2 cellular contexts compared by ENCODE assay signal in genomic region chr9:128558431-128559310, GRCh38.
TF ChIP-seq lines count a peak whose summit lies in the region.

No MANE protein-coding gene starts in this region.

TF ChIP-seq in HEK293, 187 proteins besides CTCF, POLR2A, EP300 and RAD21 (continued from another document and continues in another):
- TF ChIP-seq ZSCAN4 (tag by site-specific recombination; IDR thresholded peaks at IDR 0.05) (no peak), ZNF677 (tag by site-specific recombination; IDR thresholded peaks at IDR 0.05) (no peak), ZNF629 (tag by site-specific recombination; IDR thresholded peaks at IDR 0.05) (peak; percentile 75), PRDM1 (tag by site-specific recombination; IDR thresholded peaks at IDR 0.05) (peak; percentile 84), EGR2 (tag by site-specific recombination; IDR thresholded peaks at IDR 0.05; ENCODE audit: low read depth) (no peak), ZNF324 (tag by site-specific recombination; IDR thresholded peaks at IDR 0.05) (peak; percentile 10; the same call in 1 of the 2 replicates), KLF9 (tag by site-specific recombination; IDR thresholded peaks at IDR 0.05; ENCODE audit: low read depth) (peak; percentile 69), ZNF639 (tag by site-specific recombination; IDR thresholded peaks at IDR 0.05) (peak; percentile 21; the same call in 1 of the 2 replicates), ZNF394 (tag by site-specific recombination; IDR thresholded peaks at IDR 0.05; ENCODE audit: borderline replicate concordance) (0 out of 2 replicates have a peak, but pooled peaks have one; percentile 12), ZNF561 (tag by site-specific recombination; IDR thresholded peaks at IDR 0.05; ENCODE audit: borderline replicate concordance) (peak; percentile 24; the same call in 1 of the 2 replicates), ZNF24 (tag by site-specific recombination; IDR thresholded peaks at IDR 0.05) (peak; percentile 94), KLF10 (tag by site-specific recombination; IDR thresholded peaks at IDR 0.05) (peak; percentile 58; the same call in 1 of the 2 replicates), MYNN (tag by site-specific recombination; IDR thresholded peaks at IDR 0.05; ENCODE audit: borderline replicate concordance) (peak; percentile 77; the same call in 1 of the 2 replicates), ZNF302 (tag by site-specific recombination; IDR thresholded peaks at IDR 0.05; ENCODE audit: low read depth) (no peak), SETDB1 (IDR thresholded peaks at IDR 0.05; ENCODE audit: insufficient read length, low read length) (no peak), BCL11B (tag by site-specific recombination; IDR thresholded peaks at IDR 0.05; ENCODE audit: low read depth) (no peak), SALL2 (tag by site-specific recombination; IDR thresholded peaks at IDR 0.05; ENCODE audit: borderline replicate concordance) (no peak), GLIS1 (tag by site-specific recombination; IDR thresholded peaks at IDR 0.05) (peak; percentile 25; the same call in 1 of the 2 replicates), GFI1B (tag by site-specific recombination; IDR thresholded peaks at IDR 0.05) (peak; percentile 98), SP2 (tag by site-specific recombination; IDR thresholded peaks at IDR 0.05) (peak; percentile 27; the same call in 1 of the 2 replicates), TSHZ1 (tag by site-specific recombination; IDR thresholded peaks at IDR 0.05; ENCODE audit: borderline replicate concordance) (0 out of 2 replicates have a peak, but pooled peaks have one; percentile 8), ZNF112 (tag by site-specific recombination; IDR thresholded peaks at IDR 0.05) (no peak), ZNF239 (tag by site-specific recombination; IDR thresholded peaks at IDR 0.05) (no peak), ZXDB (tag by site-specific recombination; IDR thresholded peaks at IDR 0.05) (peak; percentile 56), ATF2 (tag by site-specific recombination; IDR thresholded peaks at IDR 0.05; ENCODE audit: low read depth) (peak; percentile 80), ZNF501 (tag by site-specific recombination; IDR thresholded peaks at IDR 0.05) (no peak), ZNF335 (tag by site-specific recombination; conservative IDR thresholded peaks at IDR 0.05) (peak; percentile 63), FEZF1 (tag by site-specific recombination; IDR thresholded peaks at IDR 0.05) (peak; percentile 75)

TF ChIP-seq in WTC11, 78 proteins besides CTCF, POLR2A, EP300 and RAD21 (continued from another document):
- no peak for TF ChIP-seq USF2 (CRISPR knock-in tag; IDR thresholded peaks at IDR 0.05)
